Comparison of ENCODE assay signal across 17 cellular contexts in the genomic region with DNA sequence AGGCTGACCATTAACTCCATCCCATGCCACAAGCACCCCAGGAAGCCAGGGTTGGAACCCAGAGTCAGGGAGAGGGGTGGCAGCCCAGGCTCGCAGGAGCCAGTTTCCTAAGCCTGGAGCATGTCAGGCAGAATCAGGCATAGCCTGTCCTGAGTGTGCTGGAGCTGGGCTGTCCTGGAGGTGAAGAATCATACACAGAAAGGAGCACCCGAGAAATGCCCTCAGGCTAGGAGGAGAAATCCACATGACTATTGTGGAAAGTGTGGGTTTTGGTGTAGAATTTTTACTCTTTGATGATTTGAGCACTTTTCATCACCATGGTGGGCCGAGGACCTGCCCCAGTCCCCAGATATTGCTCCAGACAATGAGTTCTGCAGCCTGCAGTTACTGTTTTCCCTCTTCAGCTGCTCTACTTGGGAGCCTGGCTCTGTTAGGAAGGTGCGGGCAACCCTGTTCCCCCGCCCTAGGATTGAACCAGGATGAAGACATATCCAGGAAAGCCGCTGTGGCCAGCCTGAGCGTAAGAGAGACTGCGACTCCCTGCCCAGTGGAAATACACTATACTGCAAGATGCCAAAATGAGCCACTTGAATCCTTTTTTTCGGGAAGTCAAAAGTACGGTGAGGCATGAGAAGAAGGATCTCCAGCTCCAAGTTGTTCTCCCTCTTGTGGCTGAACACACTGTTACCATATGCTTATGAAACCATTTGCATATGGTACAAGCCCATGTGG. TPM values are rescaled to one million over a fixed set of nuclear protein-coding genes. Genes with fewer than 3 reads are reported as not detected.
DNase-seq lines count a peak whose midpoint lies in the region; ATAC-seq and TF ChIP-seq lines count a peak whose summit lies in the region.
"Had no signal": no experiment of that assay in that cellular context is flagged by ENCODE, and none has a peak within 500 bp of the region (broad histone marks: within the 10 kb centered on the region; RNA-seq: fewer than 3 reads in every experiment).

No MANE protein-coding gene starts in this region.

- H2AFZ ChIP-seq in H9 (ENCODE audit: low read length): no peak overlapping the region
- H2AFZ ChIP-seq: GM23338, hepatocyte had no signal

- H4K20me1 ChIP-seq in H9 (ENCODE audit: control insufficient read depth, insufficient read depth, insufficient read length): no peaks in the 10 kb centered on the region
- H4K20me1 ChIP-seq: BLaER1 treated with 17β-estradiol and CSF1 and Interleukin-3, amounts not matched to agents 10 nM and 100 nM had no signal

- no peak overlapping the region for H2BK20ac ChIP-seq in H9 (ENCODE audit: low read depth, low read length, poor library complexity, severe bottlenecking)

- no peaks in the 10 kb centered on the region for H3K4me1 ChIP-seq in cardiac muscle cell (ENCODE audit: low read depth)
- no peaks in the 10 kb centered on the region for H3K4me1 ChIP-seq in right atrium auricular region
- no peaks in the 10 kb centered on the region; the same call in 1 of the 2 replicates for H3K4me1 ChIP-seq in H9 (ENCODE audit: insufficient read depth, low read length)

- ATAC-seq in sciatic nerve: no peak
- ATAC-seq: GM23338; stimulated activated effector memory CD8-positive, alpha-beta T cell treated with anti-CD3 and anti-CD28 coated beads, Interleukin-12 subunit alpha, Interleukin-12 subunit beta, amount 100 ng/mL, for 72 hours had no signal

- DNase-seq in cardiac muscle cell (ENCODE audit: low read depth in 1 of 2, low spot score in 1 of 2) (peak in 1 of 2 donors; percentile 41), right atrium auricular region (ENCODE audit: low spot score) (no peak), OCI-M1 (lab: John Stamatoyannopoulos, UW) (peak; percentile 25), fibroblast of the aortic adventitia (ENCODE audit: low read depth) (peak; percentile 70), endothelial cell (ENCODE audit: low spot score) (no peak), sciatic nerve (ENCODE audit: low spot score) (no peak), H9 (no peak), KG1 (lab: John Stamatoyannopoulos, UW) (no peak)
- DNase-seq: effector memory CD4-positive, alpha-beta T cell; NCI-H1694 treated with DMSO at 0.1 percent for 48 hours; NCI-H82 had no signal

- H3K27me3 Mint-ChIP-seq in endothelial cell (ENCODE audit: unreplicated experiment) (no peaks in the 10 kb centered on the region), H9 (ENCODE audit: low read depth) (no peaks in the 10 kb centered on the region; the same call in 1 of the 2 replicates)
- H3K27me3 Mint-ChIP-seq: memory B cell had no signal

- no peak overlapping the region for H3K4me3 Mint-ChIP-seq in endothelial cell (ENCODE audit: unreplicated experiment)
- no peak overlapping the region for H3K4me3 Mint-ChIP-seq in H9
- H3K4me3 Mint-ChIP-seq: GM23338; memory B cell; stimulated activated effector memory CD8-positive, alpha-beta T cell treated with anti-CD3 and anti-CD28 coated beads, Interleukin-12 subunit alpha, Interleukin-12 subunit beta, amount 100 ng/mL, for 72 hours had no signal

- no peak overlapping the region for H4K91ac ChIP-seq in H9 (ENCODE audit: insufficient read length, low read depth, low read length)

- H3K79me1 ChIP-seq in H9 (ENCODE audit: insufficient read depth, low read depth, low read length, poor library complexity, severe bottlenecking): no peaks in the 10 kb centered on the region

- H3K14ac ChIP-seq in H9 (ENCODE audit: insufficient read depth, low read length): no peak overlapping the region

- no peak overlapping the region for H2AK5ac ChIP-seq in H9 (ENCODE audit: insufficient read length, low read length)

- no peak overlapping the region for H3K23ac ChIP-seq in H9 (ENCODE audit: insufficient read length, low read depth, low read length)

- H3K36me3 ChIP-seq in cardiac muscle cell: no peaks in the 10 kb centered on the region
- no peaks in the 10 kb centered on the region for H3K36me3 ChIP-seq in right atrium auricular region
- H3K36me3 ChIP-seq: BLaER1 treated with 17β-estradiol and CSF1 and Interleukin-3, amounts not matched to agents 10 nM and 100 nM had no signal

- H3K9ac ChIP-seq in H9 (ENCODE audit: extremely low read depth, insufficient read length, low read length): no peak overlapping the region
- H3K9ac ChIP-seq: BLaER1 treated with 17β-estradiol and CSF1 and Interleukin-3, amounts not matched to agents 10 nM and 100 nM had no signal

- no peak overlapping the region for H4K8ac ChIP-seq in H9 (replicated peaks; ENCODE audit: insufficient read length, low read depth, low read length)

- H3K9me3 ChIP-seq in cardiac muscle cell (ENCODE audit: low read depth) (no peaks in the 10 kb centered on the region), right atrium auricular region (no peaks in the 10 kb centered on the region), H9 (ENCODE audit: control insufficient read depth, low read depth, low read length) (no peaks in the 10 kb centered on the region)
- H3K9me3 ChIP-seq: BLaER1 treated with 17β-estradiol and CSF1 and Interleukin-3, amounts not matched to agents 10 nM and 100 nM had no signal

- no peak overlapping the region for H3K27ac ChIP-seq in cardiac muscle cell
- H3K27ac ChIP-seq in right atrium auricular region: no peak overlapping the region
- no peak overlapping the region for H3K27ac ChIP-seq in H9 (ENCODE audit: insufficient read length, low read depth, low read length)
- H3K27ac ChIP-seq: hepatocyte had no signal

- no peak overlapping the region for H3K4ac ChIP-seq in H9 (ENCODE audit: low read depth, low read length)

- no peak overlapping the region for H3K18ac ChIP-seq in H9 (ENCODE audit: insufficient read length, low read depth, low read length)

- H3K4me2 ChIP-seq in H9 (ENCODE audit: insufficient read depth, insufficient read length, low read length): no peak overlapping the region
- H3K4me2 ChIP-seq: GM23338, hepatocyte had no signal

- H2BK15ac ChIP-seq in H9 (ENCODE audit: low read depth, low read length): no peak overlapping the region

- no peak overlapping the region for H3T11ph ChIP-seq in H9 (ENCODE audit: low read length)

- TF ChIP-seq CTCF in cardiac muscle cell (IDR thresholded peaks at IDR 0.05; ENCODE audit: low read depth, low read length) (peak; percentile 23), right atrium auricular region (IDR thresholded peaks at IDR 0.05) (no peak), fibroblast of the aortic adventitia (IDR thresholded peaks at IDR 0.05; ENCODE audit: insufficient read depth, low read length) (peak; percentile 35), endothelial cell (IDR thresholded peaks at IDR 0.05; ENCODE audit: unreplicated experiment) (no peak), H9 (conservative IDR thresholded peaks at IDR 0.05) (no peak)

- H3K27me3 ChIP-seq in cardiac muscle cell: peaks cover 3% of the 10 kb centered on the region
- no peaks in the 10 kb centered on the region for H3K27me3 ChIP-seq in right atrium auricular region
- no peaks in the 10 kb centered on the region for H3K27me3 ChIP-seq in H9 (ENCODE audit: insufficient read depth, low read length)

- H3K36me3 Mint-ChIP-seq in endothelial cell (ENCODE audit: low read depth, unreplicated experiment) (no peaks in the 10 kb centered on the region), H9 (ENCODE audit: insufficient read depth in 1 of 3, low read depth in 3 of 3) (no peaks in the 10 kb centered on the region)
- H3K36me3 Mint-ChIP-seq: memory B cell; stimulated activated effector memory CD8-positive, alpha-beta T cell treated with anti-CD3 and anti-CD28 coated beads, Interleukin-12 subunit alpha, Interleukin-12 subunit beta, amount 100 ng/mL, for 72 hours had no signal

- intact Hi-C loops in sciatic nerve (cut with DNase I): no loop called here

- H3K4me1 Mint-ChIP-seq in endothelial cell (ENCODE audit: unreplicated experiment) (peaks cover 8% of the 10 kb centered on the region), H9 (peaks cover 2 to 3% of the 10 kb centered on the region in 2 experiments; a peak in 2 of 4 replicates)

- H3K27ac Mint-ChIP-seq in endothelial cell (ENCODE audit: unreplicated experiment) (no peak overlapping the region), H9 (no peak overlapping the region; a peak in 1 of 7 replicates)
- H3K27ac Mint-ChIP-seq: GM23338; memory B cell; stimulated activated effector memory CD8-positive, alpha-beta T cell treated with anti-CD3 and anti-CD28 coated beads, Interleukin-12 subunit alpha, Interleukin-12 subunit beta, amount 100 ng/mL, for 72 hours had no signal

- H3K23me2 ChIP-seq in H9 (ENCODE audit: insufficient read length, low read depth, low read length, poor library complexity, severe bottlenecking): no peaks in the 10 kb centered on the region

- no peak overlapping the region for H2BK12ac ChIP-seq in H9 (ENCODE audit: insufficient read length, low read depth, low read length)

- no CpG with 5 or more reads among the region's 10 CpGs for WGBS in H9 (ENCODE audit: extremely low coverage, insufficient read length, low lambda C conversion rate)

- no peak overlapping the region for H3K56ac ChIP-seq in H9 (ENCODE audit: insufficient read length, low read depth, low read length)

- H3K79me2 ChIP-seq in H9 (ENCODE audit: insufficient read depth, low read length): no peaks in the 10 kb centered on the region
- H3K79me2 ChIP-seq: hepatocyte had no signal

- no peak overlapping the region for H4K5ac ChIP-seq in H9 (ENCODE audit: insufficient read length, low read depth, low read length)

- H3K9me3 Mint-ChIP-seq in endothelial cell (ENCODE audit: unreplicated experiment) (no peaks in the 10 kb centered on the region), H9 (no peaks in the 10 kb centered on the region)
- H3K9me3 Mint-ChIP-seq: GM23338; memory B cell; stimulated activated effector memory CD8-positive, alpha-beta T cell treated with anti-CD3 and anti-CD28 coated beads, Interleukin-12 subunit alpha, Interleukin-12 subunit beta, amount 100 ng/mL, for 72 hours had no signal

- H3K4me3 ChIP-seq in cardiac muscle cell (no peak overlapping the region), right atrium auricular region (no peak overlapping the region), fibroblast of the aortic adventitia (ENCODE audit: low read depth, low read length) (no peak overlapping the region)
- H3K4me3 ChIP-seq: BLaER1 treated with 17β-estradiol and CSF1 and Interleukin-3, amounts not matched to agents 10 nM and 100 nM; GM23338; hepatocyte had no signal

- no peak overlapping the region for H2BK120ac ChIP-seq in H9 (ENCODE audit: low read depth, low read length, poor library complexity, severe bottlenecking)

- no peak overlapping the region for H2BK5ac ChIP-seq in H9 (ENCODE audit: insufficient read length, low read length)

RNA-seq across cellular contexts. Expression of gene HEATR6, which starts 29.0 kb away (rescaled TPM):
- total RNA-seq in cardiac muscle cell: 25.4 and 31.6 TPM in 2 replicates
- polyA plus RNA-seq in cardiac muscle cell: 12.2 and 14.7 TPM in 2 replicates
- total RNA-seq in right atrium auricular region: 10 to 100 TPM; 11.4 to 19.0 TPM
- total RNA-seq in fibroblast of the aortic adventitia (ENCODE audit: low replicate concordance): 15.0 and 27.3 TPM in 2 replicates
- 9.9 TPM for total RNA-seq in endothelial cell (ENCODE audit: unreplicated experiment)
- total RNA-seq in sciatic nerve: 21.0 TPM
- total RNA-seq in H9 (2021): 35.3 and 36.3 TPM in 2 replicates

RNA-seq across cellular contexts. Expression of gene CA4, which starts 42.1 kb away (rescaled TPM):
- total RNA-seq in cardiac muscle cell (0.18 and 2.1 TPM in 2 replicates), right atrium auricular region (1 to 10 TPM; 1.7 to 4.0 TPM), fibroblast of the aortic adventitia (ENCODE audit: low replicate concordance) (not detected in 2 replicates), endothelial cell (ENCODE audit: unreplicated experiment) (8.3 TPM), sciatic nerve (13.6 TPM), H9 (2021) (1.4 and 1.7 TPM in 2 replicates)
- 0.97 and 3.8 TPM in 2 replicates for polyA plus RNA-seq in cardiac muscle cell
- total RNA-seq: astrocyte had no signal

Comparison
In these comparisons a context has a peak if more than half of its experiments do, and no peak if none do; other contexts are left out.
1. CTCF ChIP-seq: peak in cardiac muscle cell (single experiment) and fibroblast of the aortic adventitia (single experiment); none in right atrium auricular region (0 of 2), endothelial cell (single experiment) and H9 (single experiment).
2. DNase-seq: peak in OCI-M1 (single experiment) and fibroblast of the aortic adventitia (single experiment); none in right atrium auricular region (single experiment), endothelial cell (single experiment), sciatic nerve (single experiment), H9 (single experiment) and KG1 (single experiment).